Comparison of ENCODE assay signal across 1 cellular context in the genomic region with DNA sequence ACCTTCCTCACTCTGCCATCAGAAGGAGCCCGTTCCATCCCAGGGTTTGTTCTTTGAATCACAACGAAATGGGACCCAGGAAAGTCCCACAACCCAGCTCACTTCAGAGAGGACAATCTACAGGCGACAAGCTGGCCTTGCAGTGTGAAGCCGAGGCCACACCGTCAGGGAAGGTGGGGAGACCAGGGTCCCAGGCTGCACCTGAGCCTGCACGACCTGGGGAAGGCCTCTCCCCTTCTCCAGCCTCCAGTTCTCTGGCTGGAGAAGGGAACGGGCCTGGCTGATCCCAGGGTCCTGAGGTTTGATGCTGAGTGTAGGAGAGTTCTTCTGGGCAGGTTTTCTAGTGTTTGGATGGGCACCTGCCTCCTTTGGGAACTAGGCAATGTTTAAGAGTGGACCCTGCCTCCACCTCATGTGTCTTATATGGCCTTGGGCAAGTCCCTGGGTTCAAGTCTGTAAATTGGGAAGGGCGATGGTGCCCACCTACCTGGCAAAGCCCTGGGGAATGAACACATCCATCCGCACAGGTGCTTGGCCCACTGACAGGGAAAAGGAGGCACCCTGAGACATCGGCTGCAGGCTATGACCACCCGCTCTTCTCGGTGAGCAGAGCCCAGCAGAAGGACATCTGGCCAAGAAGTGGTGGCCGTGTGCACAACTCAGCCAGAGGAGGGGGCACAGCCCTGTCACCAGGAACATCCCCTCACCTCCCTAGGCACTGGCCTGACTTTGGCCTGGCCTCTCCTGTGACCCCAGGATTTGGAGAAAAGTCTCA.
TF ChIP-seq lines count a peak whose summit lies in the region.

No MANE protein-coding gene starts in this region.

TF ChIP-seq in H1, 55 proteins besides CTCF, POLR2A, EP300 and RAD21 (continued from another document):
- TF ChIP-seq, protein P1, sequence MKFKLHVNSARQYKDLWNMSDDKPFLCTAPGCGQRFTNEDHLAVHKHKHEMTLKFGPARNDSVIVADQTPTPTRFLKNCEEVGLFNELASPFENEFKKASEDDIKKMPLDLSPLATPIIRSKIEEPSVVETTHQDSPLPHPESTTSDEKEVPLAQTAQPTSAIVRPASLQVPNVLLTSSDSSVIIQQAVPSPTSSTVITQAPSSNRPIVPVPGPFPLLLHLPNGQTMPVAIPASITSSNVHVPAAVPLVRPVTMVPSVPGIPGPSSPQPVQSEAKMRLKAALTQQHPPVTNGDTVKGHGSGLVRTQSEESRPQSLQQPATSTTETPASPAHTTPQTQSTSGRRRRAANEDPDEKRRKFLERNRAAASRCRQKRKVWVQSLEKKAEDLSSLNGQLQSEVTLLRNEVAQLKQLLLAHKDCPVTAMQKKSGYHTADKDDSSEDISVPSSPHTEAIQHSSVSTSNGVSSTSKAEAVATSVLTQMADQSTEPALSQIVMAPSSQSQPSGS (IDR thresholded peaks at IDR 0.05; ENCODE audit: low read length) = no peak
- TF ChIP-seq BCL11A (IDR thresholded peaks at IDR 0.05; ENCODE audit: low read depth in 2 of 2, low read length in 2 of 2) = no peak
- TF ChIP-seq KDM5A (IDR thresholded peaks at IDR 0.05; ENCODE audit: low read length) = no peak
- TF ChIP-seq RNF2 (IDR thresholded peaks at IDR 0.05; ENCODE audit: borderline replicate concordance, low read depth, low read length, missing control alignments, poor library complexity, severe bottlenecking) = no peak
- TF ChIP-seq POU5F1 (IDR thresholded peaks at IDR 0.05; ENCODE audit: low read depth, low read length) = no peak
- TF ChIP-seq, protein P2, sequence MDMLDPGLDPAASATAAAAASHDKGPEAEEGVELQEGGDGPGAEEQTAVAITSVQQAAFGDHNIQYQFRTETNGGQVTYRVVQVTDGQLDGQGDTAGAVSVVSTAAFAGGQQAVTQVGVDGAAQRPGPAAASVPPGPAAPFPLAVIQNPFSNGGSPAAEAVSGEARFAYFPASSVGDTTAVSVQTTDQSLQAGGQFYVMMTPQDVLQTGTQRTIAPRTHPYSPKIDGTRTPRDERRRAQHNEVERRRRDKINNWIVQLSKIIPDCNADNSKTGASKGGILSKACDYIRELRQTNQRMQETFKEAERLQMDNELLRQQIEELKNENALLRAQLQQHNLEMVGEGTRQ (IDR thresholded peaks at IDR 0.05; ENCODE audit: low read length) = no peak
